ENCODE assay signal across 18 cellular contexts in the genomic region with DNA sequence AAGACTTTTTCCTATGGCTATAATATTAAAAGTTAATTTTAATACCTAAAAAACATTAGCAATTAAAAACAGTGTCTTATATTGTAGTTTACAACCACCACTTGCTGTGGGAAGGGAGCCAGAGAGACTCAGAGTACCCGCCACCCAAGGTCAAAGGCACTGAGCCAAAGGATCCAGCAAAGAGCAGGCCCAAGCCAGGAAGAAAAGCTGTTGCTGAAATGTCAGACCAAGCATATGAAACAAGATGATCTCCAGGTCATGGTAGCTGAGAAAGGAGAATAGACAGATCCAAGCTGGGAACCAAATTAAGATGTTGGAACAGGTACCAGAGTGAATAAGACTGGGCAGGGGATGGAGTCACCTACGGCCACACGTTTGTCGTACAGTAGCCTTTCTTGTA. TPM values are rescaled to one million over a fixed set of nuclear protein-coding genes. Genes with fewer than 3 reads are reported as not detected.
A peak's percentile ranks its signal among the peaks of the same experiment; 100 is the strongest.
DNase-seq lines count a peak whose midpoint lies in the region; ATAC-seq and TF ChIP-seq lines count a peak whose summit lies in the region.
"Had no signal": no experiment of that assay in that cellular context is flagged by ENCODE, and none has a peak within 500 bp of the region (broad histone marks: within the 10 kb centered on the region; RNA-seq: fewer than 3 reads in every experiment).

No MANE protein-coding gene starts in this region.

- DNase-seq in Peyer's patch (peak in 2 of 3 donors; percentile 49), astrocyte of the hippocampus (ENCODE audit: low read depth, low spot score) (peak; percentile 27), right cardiac atrium (peak; percentile 48 to 74 (median 62)), sigmoid colon (peak; percentile 69), GM03348 (ENCODE audit: low spot score) (no peak)
- DNase-seq: Calu3; CD8-positive, alpha-beta T cell; KBM-7; MV-4-11; NCI-H1694 treated with DMSO at 0.1 percent for 48 hours; NCI-H510A treated with DMSO at 0.1 percent for 48 hours; NCI-H774 had no signal

- 57% methylated on average over 4 of the region's 4 CpGs for WGBS in right cardiac atrium
- 57 to 79% methylated on average over 4 of the region's 4 CpGs for WGBS in sigmoid colon, 2 donors

- peak in 1 of 4 donors; percentile 30 for TF ChIP-seq EP300 in sigmoid colon (IDR thresholded peaks at IDR 0.05)

- H3K27me3 ChIP-seq in Peyer's patch (no peaks in the 10 kb centered on the region), right cardiac atrium (ENCODE audit: control insufficient read depth, insufficient read depth) (no peaks in the 10 kb centered on the region), sigmoid colon (no peaks in the 10 kb centered on the region)
- H3K27me3 ChIP-seq: BLaER1 treated with 17β-estradiol and CSF1 and Interleukin-3, amounts not matched to agents 10 nM and 100 nM had no signal

- TF ChIP-seq CTCF in Peyer's patch (IDR thresholded peaks at IDR 0.05): no peak
- no peak for TF ChIP-seq CTCF in sigmoid colon (IDR thresholded peaks at IDR 0.05)

- no peak for TF ChIP-seq POLR2A in Peyer's patch (IDR thresholded peaks at IDR 0.05)
- no peak for TF ChIP-seq POLR2A in sigmoid colon (IDR thresholded peaks at IDR 0.05)

- no peak overlapping the region for H3K27ac ChIP-seq in Peyer's patch
- peak overlapping the region; percentile 84 for H3K27ac ChIP-seq in right cardiac atrium (ENCODE audit: low read length)
- peak overlapping the region in 2 of 4 donors; percentile 36 to 57 for H3K27ac ChIP-seq in sigmoid colon
- H3K27ac ChIP-seq: BLaER1 treated with 17β-estradiol and CSF1 and Interleukin-3, amounts not matched to agents 10 nM and 100 nM; RWPE1; SJSA1 had no signal

- H3K4me1 ChIP-seq in Peyer's patch (no peaks in the 10 kb centered on the region), right cardiac atrium (ENCODE audit: control insufficient read depth, insufficient read depth, low read length) (no peaks in the 10 kb centered on the region), sigmoid colon (peaks cover 0 to 19% (median 8%) of the 10 kb centered on the region in 4 donors)
- H3K4me1 ChIP-seq: SJSA1 had no signal

- peak; percentile 82 to 90 for ATAC-seq in right cardiac atrium
- ATAC-seq in GM18858 (IDR thresholded peaks at IDR 0.05; ENCODE audit: unreplicated experiment): no peak
- no peak for ATAC-seq in GM21515 (IDR thresholded peaks at IDR 0.05; ENCODE audit: unreplicated experiment)
- ATAC-seq: CD8-positive, alpha-beta T cell; HepG2 had no signal

- intact Hi-C loops in right cardiac atrium (cut with DNase I) (no loop called here), sigmoid colon (cut with DNase I) (no loop called here)

- no peaks in the 10 kb centered on the region for H3K36me3 ChIP-seq in Peyer's patch
- no peaks in the 10 kb centered on the region for H3K36me3 ChIP-seq in sigmoid colon
- H3K36me3 ChIP-seq: BLaER1 treated with 17β-estradiol and CSF1 and Interleukin-3, amounts not matched to agents 10 nM and 100 nM; SJSA1 had no signal

- H3K9me3 ChIP-seq in Peyer's patch: no peaks in the 10 kb centered on the region
- H3K9me3 ChIP-seq in right cardiac atrium (ENCODE audit: control insufficient read depth, low read length): no peaks in the 10 kb centered on the region
- no peaks in the 10 kb centered on the region for H3K9me3 ChIP-seq in sigmoid colon
- H3K9me3 ChIP-seq: SJSA1 had no signal

- H3K4me3 ChIP-seq in Peyer's patch: no peak overlapping the region
- H3K4me3 ChIP-seq in right cardiac atrium (ENCODE audit: low read length): no peak overlapping the region
- H3K4me3 ChIP-seq in sigmoid colon: no peak overlapping the region
- H3K4me3 ChIP-seq: BLaER1 treated with 17β-estradiol and CSF1 and Interleukin-3, amounts not matched to agents 10 nM and 100 nM; SJSA1 had no signal

RNA-seq across cellular contexts. Expression of gene ATOH1, which starts 18.8 kb away (rescaled TPM):
- 10 to 100 TPM; 20.6 to 50.4 (median 41.3) TPM for total RNA-seq in Peyer's patch
- under 1 TPM in 1 of 4 donors, not detected in 3; 0.09 TPM for total RNA-seq in right cardiac atrium
- 0.14 TPM for polyA plus RNA-seq in right cardiac atrium
- total RNA-seq in sigmoid colon: under 1 TPM in 1 of 4 donors, not detected in 3; 0.83 TPM
- 10 to 100 TPM; 24.0 to 72.7 (median 57.6) TPM for polyA plus RNA-seq in sigmoid colon
- total RNA-seq: Calu3; CD8-positive, alpha-beta T cell; HepG2; SJSA1 had no signal
- polyA plus RNA-seq: HepG2 had no signal

Comparison
In these comparisons a context has a peak if more than half of its experiments do, and no peak if none do; other contexts are left out.
1. ATAC-seq: peak in right cardiac atrium (2 of 2); none in GM18858 (single experiment) and GM21515 (single experiment).
2. RNA of gene ATOH1, which starts 18.8 kb away (total RNA-seq): 20.6 to 50.4 TPM in Peyer's patch; 0.09 TPM in right cardiac atrium and 0.83 TPM in sigmoid colon; every median in the first group is over 10 times any median in the second.